ENCODE assay signal across 8 cellular contexts in genomic region chr22:41688365-41689211, GRCh38. TPM values are rescaled to one million over a fixed set of nuclear protein-coding genes. Genes with fewer than 3 reads are reported as not detected.
DNase-seq lines count a peak whose midpoint lies in the region; ATAC-seq and TF ChIP-seq lines count a peak whose summit lies in the region.

TSS of gene SNU13 (minus strand) at chr22:41688867. CDS start at chr22:41688796, 71 bp downstream.

- intact Hi-C loops in activated T-helper 2 cell treated with anti-CD3 and anti-CD28 coated beads, Interferon-gamma antibody, Interleukin-2, Interleukin-4, amounts not matched to agents 10 μg/mL and 5 μg/mL and 100 μg/mL, durations not matched to agents 14 hours and 24 hours and 36 hours (cut with micrococcal nuclease) = loop anchor here (2.0 kb wide), 2 partner anchors 170 to 252 kb away; no protein-coding TSS in a partner anchor
- intact Hi-C loops in natural killer cell (cut with micrococcal nuclease) = loop anchor here (2.0 kb wide), 1 partner anchor 22 kb away; no protein-coding TSS in a partner anchor

- no peaks in the 10 kb centered on the region for H3K27me3 Mint-ChIP-seq in activated T-helper 2 cell treated with anti-CD3 and anti-CD28 coated beads, Interferon-gamma antibody, Interleukin-2, Interleukin-4, amounts not matched to agents 10 μg/mL and 5 μg/mL and 100 μg/mL, durations not matched to agents 14 hours and 24 hours and 36 hours (ENCODE audit: low read depth)
- H3K27me3 Mint-ChIP-seq in natural killer cell (ENCODE audit: low read depth in 2 of 2) = no peaks in the 10 kb centered on the region

- TF ChIP-seq POLR2A in Raji (IDR thresholded peaks at IDR 0.05; ENCODE audit: insufficient read depth, low read depth, low read length) = peak; percentile 94

- DNase-seq in ELF-1 (ENCODE audit: low read depth, low spot score) (peak; percentile 88), GOT3 (lab: John Stamatoyannopoulos, UW) (peak; percentile 78), LoVo (ENCODE audit: low spot score) (peak; percentile 93), fibroblast of mammary gland (ENCODE audit: low read depth) (peak; percentile 88), natural killer cell (peak; percentile 85)
- peak; percentile 93 for DNase-seq in activated T-helper 2 cell treated with anti-CD3 and anti-CD28 coated beads, Interferon-gamma antibody, Interleukin-2, Interleukin-4, amounts not matched to agents 10 μg/mL and 5 μg/mL and 100 μg/mL, durations not matched to agents 14 hours and 24 hours and 36 hours (ENCODE audit: low spot score)
- DNase-seq in stimulated activated naive CD4-positive, alpha-beta T cell (lab: John Stamatoyannopoulos, UW) = peak; percentile 82 to 92 (median 90)

- H3K36me3 Mint-ChIP-seq in activated T-helper 2 cell treated with anti-CD3 and anti-CD28 coated beads, Interferon-gamma antibody, Interleukin-2, Interleukin-4, amounts not matched to agents 10 μg/mL and 5 μg/mL and 100 μg/mL, durations not matched to agents 14 hours and 24 hours and 36 hours (ENCODE audit: low read depth) = peaks cover 22% of the 10 kb centered on the region
- H3K36me3 Mint-ChIP-seq in natural killer cell = no peaks in the 10 kb centered on the region

- peak within 1 kb of the TSS; percentile 94 for H3K4me3 ChIP-seq in fibroblast of mammary gland (ENCODE audit: control insufficient read depth, low read depth, low read length)

- H3K27ac Mint-ChIP-seq in activated T-helper 2 cell treated with anti-CD3 and anti-CD28 coated beads, Interferon-gamma antibody, Interleukin-2, Interleukin-4, amounts not matched to agents 10 μg/mL and 5 μg/mL and 100 μg/mL, durations not matched to agents 14 hours and 24 hours and 36 hours = peak within 1 kb of the TSS; percentile 99
- peak within 1 kb of the TSS; percentile 97 to 98 for H3K27ac Mint-ChIP-seq in natural killer cell

- TF ChIP-seq CTCF in fibroblast of mammary gland (conservative IDR thresholded peaks at IDR 0.05; ENCODE audit: control insufficient read depth, insufficient read depth, low read depth, low read length) = no peak
- TF ChIP-seq CTCF in natural killer cell (IDR thresholded peaks at IDR 0.05) = no peak

- H3K4me1 Mint-ChIP-seq in activated T-helper 2 cell treated with anti-CD3 and anti-CD28 coated beads, Interferon-gamma antibody, Interleukin-2, Interleukin-4, amounts not matched to agents 10 μg/mL and 5 μg/mL and 100 μg/mL, durations not matched to agents 14 hours and 24 hours and 36 hours (ENCODE audit: low read depth) = peaks cover 14% of the 10 kb centered on the region
- H3K4me1 Mint-ChIP-seq in natural killer cell = peaks cover 19 to 23% of the 10 kb centered on the region in 2 donors

- no peaks in the 10 kb centered on the region for H3K9me3 Mint-ChIP-seq in activated T-helper 2 cell treated with anti-CD3 and anti-CD28 coated beads, Interferon-gamma antibody, Interleukin-2, Interleukin-4, amounts not matched to agents 10 μg/mL and 5 μg/mL and 100 μg/mL, durations not matched to agents 14 hours and 24 hours and 36 hours
- no peaks in the 10 kb centered on the region for H3K9me3 Mint-ChIP-seq in natural killer cell

- peak within 1 kb of the TSS; percentile 99 for H3K4me3 Mint-ChIP-seq in activated T-helper 2 cell treated with anti-CD3 and anti-CD28 coated beads, Interferon-gamma antibody, Interleukin-2, Interleukin-4, amounts not matched to agents 10 μg/mL and 5 μg/mL and 100 μg/mL, durations not matched to agents 14 hours and 24 hours and 36 hours (ENCODE audit: low read depth)
- H3K4me3 Mint-ChIP-seq in natural killer cell = peak within 1 kb of the TSS; percentile 97

- ATAC-seq in natural killer cell = peak; percentile 94 to 97 (median 95)

RNA-seq across cellular contexts. Expression of gene SNU13, which starts in this region (rescaled TPM):
- 270 and 284 TPM in 2 replicates for total RNA-seq in activated T-helper 2 cell treated with anti-CD3 and anti-CD28 coated beads, Interferon-gamma antibody, Interleukin-2, Interleukin-4, amounts not matched to agents 10 μg/mL and 5 μg/mL and 100 μg/mL, durations not matched to agents 14 hours and 24 hours and 36 hours
- 100 to 1,000 TPM in 2 of 3 donors, 10 to 100 TPM in 1; 100.0 to 106 (median 101) TPM for total RNA-seq in natural killer cell

Comparison
In these comparisons a context has a peak if more than half of its experiments do, and no peak if none do; other contexts are left out.
1. Peak in every context shown above with its lines: DNase-seq, ATAC-seq and H3K4me3 ChIP-seq.